ENCODE assay signal across 1 cellular context in genomic region chr12:57148469-57149308, GRCh38.
TF ChIP-seq lines count a peak whose summit lies in the region.

No MANE protein-coding gene starts in this region.

TF ChIP-seq in HepG2, 621 proteins besides CTCF, POLR2A, EP300 and RAD21 (continued from another document and continues in another):
- TF ChIP-seq YY1 (IDR thresholded peaks at IDR 0.05; ENCODE audit: insufficient read depth, insufficient replicate concordance, low read depth, low read length) (peak; percentile 29), PBX2 (CRISPR knock-in tag; IDR thresholded peaks at IDR 0.05) (no peak), RARG (CRISPR knock-in tag; IDR thresholded peaks at IDR 0.05; ENCODE audit: low read depth) (no peak), NKX3-1 (CRISPR knock-in tag; IDR thresholded peaks at IDR 0.05) (no peak), ZNF280D (CRISPR knock-in tag; IDR thresholded peaks at IDR 0.05) (no peak), JUN (CRISPR knock-in tag; IDR thresholded peaks at IDR 0.05) (no peak), ZNF7 (CRISPR knock-in tag; IDR thresholded peaks at IDR 0.05) (no peak), ZNF672 (CRISPR knock-in tag; IDR thresholded peaks at IDR 0.05) (no peak), ZNF749 (CRISPR knock-in tag; IDR thresholded peaks at IDR 0.05; ENCODE audit: borderline replicate concordance) (no peak), MED13 (CRISPR knock-in tag; IDR thresholded peaks at IDR 0.05) (no peak), ZBTB38 (CRISPR knock-in tag; IDR thresholded peaks at IDR 0.05) (no peak), ZC3H4 (CRISPR knock-in tag; IDR thresholded peaks at IDR 0.05; ENCODE audit: borderline replicate concordance) (no peak; the same call in 1 of the 2 replicates), THAP8 (CRISPR knock-in tag; IDR thresholded peaks at IDR 0.05; ENCODE audit: borderline replicate concordance) (no peak), ETV5 (CRISPR knock-in tag; IDR thresholded peaks at IDR 0.05; ENCODE audit: borderline replicate concordance) (peak; percentile 81; the same call in 1 of the 2 replicates), THAP7 (CRISPR knock-in tag; IDR thresholded peaks at IDR 0.05) (no peak), BCLAF1 (IDR thresholded peaks at IDR 0.05) (no peak), TBP (CRISPR knock-in tag; IDR thresholded peaks at IDR 0.05) (no peak), SP1 (IDR thresholded peaks at IDR 0.05) (no peak), SP1 (CRISPR knock-in tag; IDR thresholded peaks at IDR 0.05) (no peak), ZNF264 (CRISPR knock-in tag; IDR thresholded peaks at IDR 0.05) (no peak), SMC3 (IDR thresholded peaks at IDR 0.05; ENCODE audit: low read length) (no peak; the same call in 1 of the 2 replicates), ZNF761 (CRISPR knock-in tag; conservative IDR thresholded peaks at IDR 0.05) (no peak; the same call in 1 of the 2 replicates), CHD4 (IDR thresholded peaks at IDR 0.05; ENCODE audit: borderline replicate concordance, low read length) (no peak), KDM6A (CRISPR knock-in tag; IDR thresholded peaks at IDR 0.05; ENCODE audit: low read depth) (peak; percentile 61), NFE2L2 (IDR thresholded peaks at IDR 0.05; ENCODE audit: low read length) (no peak), ZSCAN31 (CRISPR knock-in tag; IDR thresholded peaks at IDR 0.05; ENCODE audit: low read depth) (peak; percentile 56; the same call in 1 of the 2 replicates), RFXANK (CRISPR knock-in tag; IDR thresholded peaks at IDR 0.05) (no peak), ZNF280B (CRISPR knock-in tag; IDR thresholded peaks at IDR 0.05; ENCODE audit: borderline replicate concordance) (no peak), ZSCAN25 (CRISPR knock-in tag; IDR thresholded peaks at IDR 0.05) (peak; percentile 77; the same call in 1 of the 2 replicates), ONECUT2 (CRISPR knock-in tag; IDR thresholded peaks at IDR 0.05) (no peak), ZNF460 (CRISPR knock-in tag; IDR thresholded peaks at IDR 0.05; ENCODE audit: borderline replicate concordance) (no peak), TFDP2 (CRISPR knock-in tag; IDR thresholded peaks at IDR 0.05) (no peak), DDIT3 (CRISPR knock-in tag; IDR thresholded peaks at IDR 0.05) (no peak), ZNF772 (CRISPR knock-in tag; IDR thresholded peaks at IDR 0.05) (no peak), ARNT (IDR thresholded peaks at IDR 0.05) (no peak), ZNF670 (CRISPR knock-in tag; IDR thresholded peaks at IDR 0.05; ENCODE audit: borderline replicate concordance) (no peak), SIX4 (CRISPR knock-in tag; IDR thresholded peaks at IDR 0.05) (peak; percentile 14; the same call in 1 of the 2 replicates), ATF5 (CRISPR knock-in tag; IDR thresholded peaks at IDR 0.05; ENCODE audit: low read depth) (no peak), ARID4A (CRISPR knock-in tag; IDR thresholded peaks at IDR 0.05; ENCODE audit: borderline replicate concordance) (peak; percentile 52; the same call in 1 of the 2 replicates), ZNF160 (CRISPR knock-in tag; IDR thresholded peaks at IDR 0.05) (no peak), ZNF777 (CRISPR knock-in tag; IDR thresholded peaks at IDR 0.05) (no peak), ZBTB20 (CRISPR knock-in tag; IDR thresholded peaks at IDR 0.05; ENCODE audit: borderline replicate concordance, low read depth) (no peak), EZH2 (conservative IDR thresholded peaks at IDR 0.05; ENCODE audit: low read depth, low read length) (no peak), BCL3 (CRISPR knock-in tag; IDR thresholded peaks at IDR 0.05) (no peak), TBX2 (CRISPR knock-in tag; IDR thresholded peaks at IDR 0.05; ENCODE audit: borderline replicate concordance) (peak; percentile 55; the same call in 1 of the 2 replicates), HNRNPL (IDR thresholded peaks at IDR 0.05; ENCODE audit: low read depth, low read length) (no peak), MXD4 (CRISPR knock-in tag; IDR thresholded peaks at IDR 0.05) (no peak), FOXA3 (CRISPR knock-in tag; IDR thresholded peaks at IDR 0.05) (peak; percentile 64), CERS6 (CRISPR knock-in tag; IDR thresholded peaks at IDR 0.05) (no peak)
